Comparison of ENCODE assay signal across 10 cellular contexts in genomic region chr7:50270531-50271018, GRCh38. TPM values are rescaled to one million over a fixed set of nuclear protein-coding genes. Genes with fewer than 3 reads are reported as not detected.
DNase-seq lines count a peak whose midpoint lies in the region; ATAC-seq and TF ChIP-seq lines count a peak whose summit lies in the region.
"Had no signal": no experiment of that assay in that cellular context is flagged by ENCODE, and none has a peak within 500 bp of the region (broad histone marks: within the 10 kb centered on the region; RNA-seq: fewer than 3 reads in every experiment).

No MANE protein-coding gene starts in this region.

- H3K4me3 Mint-ChIP-seq in Calu3 (ENCODE audit: low read depth, unreplicated experiment): no peak overlapping the region

- peaks cover 2% of the 10 kb centered on the region for H3K9me3 Mint-ChIP-seq in Calu3 (ENCODE audit: low read depth, unreplicated experiment)

- H3K27me3 Mint-ChIP-seq in Calu3 (ENCODE audit: unreplicated experiment): peaks cover 87% of the 10 kb centered on the region

- H3K27ac Mint-ChIP-seq in Calu3 (ENCODE audit: unreplicated experiment): no peak overlapping the region

- CTCF ChIA-PET in Calu3 (lab: Charles Lee): no interaction called here

- intact Hi-C loops in Calu3 (cut with micrococcal nuclease; ENCODE audit: unreplicated experiment): no loop called here

- TF ChIP-seq CTCF in GM13976 (IDR thresholded peaks at IDR 0.05; ENCODE audit: borderline replicate concordance, control extremely low read depth, extremely low read depth, insufficient read depth, missing control alignments) (no peak), Calu3 (IDR thresholded peaks at IDR 0.05; ENCODE audit: unreplicated experiment) (no peak)

- in situ Hi-C loops in GM13976 (cut with MboI; ENCODE audit: low sequenced_read_pairs, unreplicated experiment): no loop called here

- H3K4me1 Mint-ChIP-seq in Calu3 (ENCODE audit: low read depth, unreplicated experiment): no peaks in the 10 kb centered on the region

- H3K36me3 Mint-ChIP-seq in Calu3 (ENCODE audit: insufficient read depth, unreplicated experiment): no peaks in the 10 kb centered on the region

- BruUV-seq in Calu3 (replicated peaks; lab: Mats Ljungman, UMichigan): no TSS peak

- DNase-seq in GM13976 (ENCODE audit: low spot score): peak; percentile 32
- peak; percentile 5 for DNase-seq in central memory CD4-positive, alpha-beta T cell
- DNase-seq in DMS79 treated with DMSO at 0.1 percent for 48 hours (lab: John Stamatoyannopoulos, UW): no peak
- no peak for DNase-seq in Calu3
- no peak for DNase-seq in epidermal melanocyte (ENCODE audit: insufficient read length, low spot score)
- DNase-seq: hypothalamus, NCI-H1436 treated with DMSO at 0.1 percent for 48 hours had no signal

- ATAC-seq in GM19452 (IDR thresholded peaks at IDR 0.05; ENCODE audit: unreplicated experiment) (peak; percentile 26), HG03354 (IDR thresholded peaks at IDR 0.05; ENCODE audit: poor library complexity, severe bottlenecking, unreplicated experiment) (peak; percentile 19), GM19324 (IDR thresholded peaks at IDR 0.05; ENCODE audit: low FRiP score, unreplicated experiment) (no peak)

RNA-seq across cellular contexts. Expression of gene IKZF1, which starts 33.9 kb away (rescaled TPM):
- total RNA-seq in Calu3 (2022): 0.24 and 0.28 TPM in 2 replicates

Comparison
In these comparisons a context has a peak if more than half of its experiments do, and no peak if none do; other contexts are left out.
1. DNase-seq: peak in GM13976 (single experiment) and central memory CD4-positive, alpha-beta T cell (single experiment); none in DMS79 treated with DMSO at 0.1 percent for 48 hours (single experiment), Calu3 (single experiment) and epidermal melanocyte (single experiment).